ENCODE assay signal across 15 cellular contexts in genomic region chr15:84759018-84759417, GRCh38.
"Had no signal": no experiment of that assay in that cellular context is flagged by ENCODE, and none has a peak within 500 bp of the region (broad histone marks: within the 10 kb centered on the region; RNA-seq: fewer than 3 reads in every experiment).

No MANE protein-coding gene starts in this region.

- H3K9me3 Mint-ChIP-seq: nephron progenitor cell, WTC11 had no signal

- H3K36me3 ChIP-seq: left ventricle myocardium inferior, prostate gland, uterus had no signal

- H3K4me3 Mint-ChIP-seq: nephron progenitor cell, WTC11 had no signal

- H3K27ac Mint-ChIP-seq: nephron progenitor cell had no signal

- H3K27me3 ChIP-seq: body of pancreas, uterus had no signal

- H3K27ac ChIP-seq: body of pancreas, left ventricle myocardium inferior, prostate gland, uterus had no signal

- H3K4me3 ChIP-seq: body of pancreas, left ventricle myocardium inferior, prostate gland, uterus had no signal

- H3K4me1 ChIP-seq: uterus had no signal

- H3K36me3 Mint-ChIP-seq: WTC11 had no signal

- ATAC-seq: body of pancreas, right cardiac atrium, WTC11 had no signal

- H3K9me3 ChIP-seq: body of pancreas, left ventricle myocardium inferior, prostate gland, uterus had no signal

- DNase-seq: activated CD4-positive, alpha-beta T cell treated with anti-CD3 and anti-CD28 coated beads for 48 hours; activated naive CD4-positive, alpha-beta T cell treated with anti-CD3 and anti-CD28 coated beads, Interleukin-2, amount 50 U/mL, for 16 hours; amygdala; body of pancreas; caudate nucleus; left ventricle myocardium inferior; mesendoderm; nephron progenitor cell; right cardiac atrium; small intestine; stimulated activated CD4-positive, alpha-beta T cell treated with anti-CD3 and anti-CD28 coated beads, Interleukin-4, amount 100 ng/mL, for 24 hours; T-helper 2 cell; uterus had no signal
